In the genomic region with DNA sequence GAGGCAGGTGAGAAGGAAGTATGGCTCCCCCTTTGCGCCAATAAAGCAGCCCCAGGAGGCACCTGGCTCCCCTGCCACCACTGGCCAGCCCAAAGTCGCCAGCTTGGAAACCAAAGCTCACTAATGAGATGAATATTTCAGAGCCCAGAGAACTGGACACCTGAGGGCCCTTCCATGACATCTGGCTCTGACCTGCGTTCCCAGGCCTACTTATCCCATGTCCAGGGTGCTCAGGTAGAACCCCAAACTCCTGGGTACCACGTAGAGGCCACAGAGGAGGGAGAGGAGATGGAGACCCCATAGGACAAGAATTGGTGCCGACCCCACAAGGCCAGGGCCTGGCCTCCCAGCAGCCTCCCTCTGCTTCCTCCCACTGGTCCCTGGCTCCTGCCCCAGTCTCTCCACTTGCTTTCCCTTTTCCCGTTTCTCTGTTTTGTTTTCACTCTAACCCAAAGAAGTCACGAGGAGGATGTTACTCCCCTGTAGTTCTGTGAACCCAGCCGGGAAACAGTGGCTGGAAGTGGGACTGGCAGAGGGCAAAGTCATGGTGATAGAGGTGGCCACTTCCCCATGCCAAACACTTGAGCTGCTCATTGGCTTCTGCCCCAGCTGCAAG, we compare ENCODE assay signal across 9 cellular contexts. TPM values are rescaled to one million over a fixed set of nuclear protein-coding genes. Genes with fewer than 3 reads are reported as not detected.
DNase-seq lines count a peak whose midpoint lies in the region; ATAC-seq and TF ChIP-seq lines count a peak whose summit lies in the region.
"Had no signal": no experiment of that assay in that cellular context is flagged by ENCODE, and none has a peak within 500 bp of the region (broad histone marks: within the 10 kb centered on the region; RNA-seq: fewer than 3 reads in every experiment).

No MANE protein-coding gene starts in this region.

- H3K79me2 ChIP-seq in GM23338 (replicated peaks; ENCODE audit: insufficient read depth) = no peaks in the 10 kb centered on the region

- ATAC-seq in GM23338 (no peak), psoas muscle (peak; percentile 9 to 25 (median 14)), HG02588 (IDR thresholded peaks at IDR 0.05; ENCODE audit: unreplicated experiment) (no peak), HG02571 (IDR thresholded peaks at IDR 0.05; ENCODE audit: unreplicated experiment) (no peak)

- intact Hi-C loops in activated CD4-positive, alpha-beta memory T cell treated with anti-CD3 and anti-CD28 coated beads for 36 hours (cut with micrococcal nuclease) = loop anchor here (5.0 kb wide), 2 partner anchors 291 to 356 kb away; no protein-coding TSS in a partner anchor
- intact Hi-C loops in psoas muscle (cut with DNase I) = loop anchor here (5.0 to 10.0 kb wide), 5 partner anchors 106 to 373 kb away; a partner anchor contains a TSS

- no peak overlapping the region for H3K27ac ChIP-seq in GM23338 (ENCODE audit: low read depth)
- peak overlapping the region; percentile 96 for H3K27ac ChIP-seq in psoas muscle
- H3K27ac ChIP-seq: VCaP had no signal

- whole genome bisulfite sequencing in psoas muscle, 3 donors = 32 to 46% (median 37%) methylated on average over 8 of the region's 8 CpGs

- peaks cover 27% of the 10 kb centered on the region for H3K4me1 ChIP-seq in GM23338 (ENCODE audit: insufficient read depth)
- H3K4me1 ChIP-seq in psoas muscle = peaks cover 43% of the 10 kb centered on the region

- H3K36me3 Mint-ChIP-seq in GM23338 (ENCODE audit: low read depth) = no peaks in the 10 kb centered on the region
- H3K36me3 Mint-ChIP-seq in activated CD4-positive, alpha-beta memory T cell treated with anti-CD3 and anti-CD28 coated beads for 36 hours = no peaks in the 10 kb centered on the region

- H3K27me3 Mint-ChIP-seq in GM23338 (ENCODE audit: insufficient read depth, low read depth, poor library complexity) = peaks cover 15% of the 10 kb centered on the region
- H3K27me3 Mint-ChIP-seq in activated CD4-positive, alpha-beta memory T cell treated with anti-CD3 and anti-CD28 coated beads for 36 hours = no peaks in the 10 kb centered on the region

- H3K9me3 ChIP-seq in psoas muscle = no peaks in the 10 kb centered on the region

- peak overlapping the region; percentile 70 for H3K4me3 Mint-ChIP-seq in GM23338
- H3K4me3 Mint-ChIP-seq in activated CD4-positive, alpha-beta memory T cell treated with anti-CD3 and anti-CD28 coated beads for 36 hours = peak overlapping the region; percentile 80

- H3K4me1 Mint-ChIP-seq in GM23338 = peaks cover 50% of the 10 kb centered on the region
- peaks cover 60% of the 10 kb centered on the region for H3K4me1 Mint-ChIP-seq in activated CD4-positive, alpha-beta memory T cell treated with anti-CD3 and anti-CD28 coated beads for 36 hours (ENCODE audit: low read depth)

- TF ChIP-seq CTCF in GM23338 (conservative IDR thresholded peaks at IDR 0.05; ENCODE audit: low read depth in 2 of 2) = no peak
- TF ChIP-seq CTCF in psoas muscle (IDR thresholded peaks at IDR 0.05) = no peak

- H3K27me3 ChIP-seq in GM23338 (ENCODE audit: insufficient read depth) (peaks cover 5% of the 10 kb centered on the region; the same call in 1 of the 2 replicates), psoas muscle (ENCODE audit: insufficient read depth in 3 of 3, low read length in 2 of 3) (no peaks in the 10 kb centered on the region)

- H3K36me3 ChIP-seq in GM23338 (ENCODE audit: insufficient read depth) (no peaks in the 10 kb centered on the region), psoas muscle (ENCODE audit: insufficient read depth in 1 of 2, low read depth in 1 of 2) (no peaks in the 10 kb centered on the region)

- H3K4me2 ChIP-seq in GM23338 = peak overlapping the region; percentile 74

- no peaks in the 10 kb centered on the region for H3F3A ChIP-seq in GM23338 (replicated peaks; ENCODE audit: low read depth)

- H4K20me1 ChIP-seq in GM23338 (replicated peaks; ENCODE audit: insufficient read depth) = no peaks in the 10 kb centered on the region

- no peak overlapping the region for H3K27ac Mint-ChIP-seq in GM23338
- H3K27ac Mint-ChIP-seq in activated CD4-positive, alpha-beta memory T cell treated with anti-CD3 and anti-CD28 coated beads for 36 hours = peak overlapping the region; percentile 89

- no peaks in the 10 kb centered on the region for H3K9me3 Mint-ChIP-seq in GM23338
- H3K9me3 Mint-ChIP-seq in activated CD4-positive, alpha-beta memory T cell treated with anti-CD3 and anti-CD28 coated beads for 36 hours = no peaks in the 10 kb centered on the region

- CTCF ChIA-PET in activated CD4-positive, alpha-beta memory T cell treated with anti-CD3 and anti-CD28 coated beads for 36 hours (lab: Charles Lee) = interaction anchor here (0.7 to 12.2 kb wide), 12 partner anchors 8 to 110 kb away, joined by 3 to 119 read pairs (median 5); a partner anchor contains a TSS

- no peak overlapping the region; the same call in 1 of the 2 replicates for H2AFZ ChIP-seq in GM23338

- H3K4me3 ChIP-seq in GM23338 (peak overlapping the region; percentile 83), psoas muscle (peak overlapping the region; percentile 93)

- no peaks in the 10 kb centered on the region for H3K9me2 ChIP-seq in GM23338 (ENCODE audit: insufficient read depth)

- DNase-seq in GM23338 (ENCODE audit: low spot score) (no peak), germinal center (ENCODE audit: low spot score) (peak; percentile 59), psoas muscle (no peak), NCI-H345 (lab: John Stamatoyannopoulos, UW) (no peak)
- peak; percentile 32 for DNase-seq in activated CD4-positive, alpha-beta memory T cell treated with anti-CD3 and anti-CD28 coated beads for 36 hours
- DNase-seq in effector CD8-positive, alpha-beta T cell (lab: John Stamatoyannopoulos, UW) = no peak

- POLR2A ChIA-PET in activated CD4-positive, alpha-beta memory T cell treated with anti-CD3 and anti-CD28 coated beads for 36 hours (lab: Charles Lee) = interaction anchor here (1.3 to 10.9 kb wide), 2 partner anchors 18 to 110 kb away, joined by 3 to 115 read pairs; a partner anchor contains a TSS

TF ChIP-seq in GM23338, 12 proteins besides CTCF, POLR2A, EP300 and RAD21:
- no peak for TF ChIP-seq JUNB (IDR thresholded peaks at IDR 0.05; ENCODE audit: unreplicated experiment)

RNA-seq across cellular contexts. Expression of a gene that starts 0.9 kb away (rescaled TPM):
- 16.5 and 20.8 TPM in 2 replicates for total RNA-seq in GM23338 (2014; rRNA removed; shearing (Covaris generic))
- polyA plus RNA-seq in GM23338 (2016; fragmentation: Nextera tagmentation; extraction: Ambion mirVana) = 9.5 and 12.0 TPM in 2 replicates
- 10 to 100 TPM; 71.8 to 79.2 TPM for total RNA-seq in activated CD4-positive, alpha-beta memory T cell treated with anti-CD3 and anti-CD28 coated beads for 36 hours
- 100 to 1,000 TPM; 152 to 197 (median 157) TPM for total RNA-seq in psoas muscle
- polyA plus RNA-seq in psoas muscle = 100 to 1,000 TPM; 167 to 264 (median 228) TPM

RNA-seq across cellular contexts. Expression of a gene that starts 21.1 kb away (rescaled TPM):
- 28.2 and 36.0 TPM in 2 replicates for total RNA-seq in GM23338 (2014; rRNA removed; shearing (Covaris generic))
- polyA plus RNA-seq in GM23338 (2016; fragmentation: Nextera tagmentation; extraction: Ambion mirVana) (77.7 and 83.3 TPM in 2 replicates), psoas muscle (10 to 100 TPM; 55.6 to 86.9 (median 68.1) TPM)
- total RNA-seq in activated CD4-positive, alpha-beta memory T cell treated with anti-CD3 and anti-CD28 coated beads for 36 hours = 10 to 100 TPM; 18.4 to 19.4 TPM
- total RNA-seq in psoas muscle = 10 to 100 TPM; 31.5 to 54.5 (median 41.0) TPM

RNA-seq across cellular contexts. Expression of a gene that starts 21.5 kb away (rescaled TPM):
- total RNA-seq in GM23338 (2014; rRNA removed; shearing (Covaris generic)) = 157 and 203 TPM in 2 replicates
- polyA plus RNA-seq in GM23338 (2016; fragmentation: Nextera tagmentation; extraction: Ambion mirVana) (77.8 and 90.8 TPM in 2 replicates), psoas muscle (100 to 1,000 TPM in 2 of 3 donors, 10 to 100 TPM in 1; 73.8 to 120 (median 115) TPM)
- total RNA-seq in activated CD4-positive, alpha-beta memory T cell treated with anti-CD3 and anti-CD28 coated beads for 36 hours = 10 to 100 TPM; 60.8 to 65.6 TPM
- total RNA-seq in psoas muscle = 10 to 100 TPM; 52.7 to 70.6 (median 62.5) TPM

RNA-seq across cellular contexts. Expression of a gene that starts 30.6 kb away (rescaled TPM):
- total RNA-seq in GM23338 (2014; rRNA removed; shearing (Covaris generic)) = 1.6 TPM in 1 of 2 replicates, not detected in the other
- polyA plus RNA-seq in GM23338 (2016; fragmentation: Nextera tagmentation; extraction: Ambion mirVana) = 0.37 and 0.44 TPM in 2 replicates
- total RNA-seq in activated CD4-positive, alpha-beta memory T cell treated with anti-CD3 and anti-CD28 coated beads for 36 hours = under 1 TPM; 0.14 to 0.19 TPM
- total RNA-seq in psoas muscle = under 1 TPM; 0.24 to 0.74 (median 0.24) TPM
- under 1 TPM; 0.45 to 0.59 (median 0.56) TPM for polyA plus RNA-seq in psoas muscle

Comparison
In these comparisons a context has a peak if more than half of its experiments do, and no peak if none do; other contexts are left out.
1. ATAC-seq: peak in psoas muscle (4 of 4); none in GM23338 (single experiment), HG02588 (single experiment) and HG02571 (single experiment).
2. DNase-seq: peak in activated CD4-positive, alpha-beta memory T cell treated with anti-CD3 and anti-CD28 coated beads for 36 hours (single experiment) and germinal center (single experiment); none in GM23338 (single experiment), psoas muscle (0 of 2), NCI-H345 (single experiment) and effector CD8-positive, alpha-beta T cell (single experiment).